8 cellular contexts compared by ENCODE assay signal in the genomic region with DNA sequence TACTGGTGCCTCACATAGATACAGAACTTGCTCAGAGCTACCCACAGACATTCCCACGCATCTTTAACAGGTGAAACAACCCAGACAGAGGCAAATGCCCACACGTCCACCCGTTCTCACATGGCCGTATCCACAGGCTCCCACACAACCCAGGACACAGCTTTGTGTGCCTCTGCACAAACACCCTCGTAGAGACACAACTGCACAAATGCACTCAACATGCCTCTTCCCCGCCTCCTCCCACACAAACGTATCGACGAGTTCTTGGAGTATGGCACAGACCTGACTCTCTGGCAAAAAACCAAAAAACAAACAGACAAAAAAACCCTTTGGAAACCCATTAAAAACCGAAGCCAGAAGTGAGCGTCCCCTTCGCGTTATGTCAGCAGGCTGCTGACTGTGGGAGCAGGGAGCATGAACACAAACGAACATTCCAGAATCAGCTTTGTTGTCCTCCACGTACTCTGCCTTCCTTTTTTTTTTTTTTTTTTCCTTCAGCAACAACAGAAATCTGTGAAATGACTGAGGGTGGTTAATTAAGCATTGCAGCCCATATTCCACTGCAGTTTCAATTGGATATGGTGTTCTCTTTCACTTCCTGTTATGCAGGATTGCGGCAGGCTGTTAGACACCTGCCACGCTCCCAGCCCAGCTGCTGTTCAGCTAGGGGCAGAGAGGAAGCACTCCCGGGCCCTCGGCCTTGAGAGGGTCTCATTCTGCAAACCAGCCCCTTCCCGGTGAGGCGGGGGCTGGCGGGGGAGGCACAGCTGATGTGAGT.
DNase-seq lines count a peak whose midpoint lies in the region; ATAC-seq and TF ChIP-seq lines count a peak whose summit lies in the region.

No MANE protein-coding gene starts in this region.

- peak overlapping the region in 7 of 21 experiments; percentile 4 to 70 (median 57) for H3K27ac ChIP-seq in skin epidermis

- intact Hi-C loops in head of caudate nucleus (cut with DNase I) = no loop called here

- no peak for TF ChIP-seq POLR2A in GM18505 (IDR thresholded peaks at IDR 0.05; ENCODE audit: borderline replicate concordance, extremely low read depth, insufficient read depth, insufficient read length)

- peak overlapping the region in 4 of 7 experiments; percentile 0 to 30 (median 14) for H3K4me3 ChIP-seq in skin epidermis

- ATAC-seq in GM18505 (IDR thresholded peaks at IDR 0.05; ENCODE audit: unreplicated experiment) (peak; percentile 93), GM21737 (IDR thresholded peaks at IDR 0.05; ENCODE audit: unreplicated experiment) (peak; percentile 84)

- DNase-seq in NAMALWA (ENCODE audit: low spot score) = peak; percentile 74
- peak; percentile 6 for DNase-seq in T-helper 9 cell
- peak in 40 of 42 donors; percentile 5 to 69 (median 44) for DNase-seq in head of caudate nucleus
- DNase-seq in HUDEP-2 (lab: John Stamatoyannopoulos, UW; ENCODE audit: unreplicated experiment in 76 of 76) = no peak
- no peak for DNase-seq in NCI-H226

Comparison
In these comparisons a context has a peak if more than half of its experiments do, and no peak if none do; other contexts are left out.
1. DNase-seq: peak in NAMALWA (single experiment), T-helper 9 cell (single experiment) and head of caudate nucleus (40 of 42); none in HUDEP-2 (0 of 76) and NCI-H226 (single experiment).